Comparison of ENCODE assay signal across 13 cellular contexts in genomic region chr13:97809576-97809975, GRCh38.
DNase-seq lines count a peak whose midpoint lies in the region; ATAC-seq and TF ChIP-seq lines count a peak whose summit lies in the region.
"Had no signal": no experiment of that assay in that cellular context is flagged by ENCODE, and none has a peak within 500 bp of the region (broad histone marks: within the 10 kb centered on the region; RNA-seq: fewer than 3 reads in every experiment).

No MANE protein-coding gene starts in this region.

- H3K9me2 ChIP-seq in GM23248 (ENCODE audit: insufficient read depth) (no peaks in the 10 kb centered on the region), PC-3 (replicated peaks; ENCODE audit: low read length) (no peaks in the 10 kb centered on the region), Karpas-422 (replicated peaks; ENCODE audit: insufficient read depth, low read length) (no peaks in the 10 kb centered on the region)

- H3K4me1 ChIP-seq in GM23248 (ENCODE audit: insufficient read depth) (0 out of 2 replicates have a peak, but pooled peaks cover 8% of the 10 kb centered on the region), PC-3 (ENCODE audit: insufficient read depth, low read length) (peaks cover 8% of the 10 kb centered on the region; the same call in 1 of the 2 replicates), Karpas-422 (ENCODE audit: low read length) (no peaks in the 10 kb centered on the region)

- H4K20me1 ChIP-seq in GM23248 (ENCODE audit: insufficient read depth) (no peaks in the 10 kb centered on the region), PC-3 (ENCODE audit: low read length) (no peaks in the 10 kb centered on the region), Karpas-422 (ENCODE audit: insufficient read depth, low read depth, low read length) (no peaks in the 10 kb centered on the region)

- ATAC-seq in PC-3 = peak; percentile 42
- ATAC-seq: Panc1 had no signal

- DNase-seq in GM23248 = peak; percentile 47
- DNase-seq in PC-3 = peak; percentile 38
- DNase-seq in choroid plexus epithelial cell (ENCODE audit: low read depth) = peak; percentile 25
- peak; percentile 11 for DNase-seq in iris pigment epithelial cell (ENCODE audit: low read depth)
- no peak for DNase-seq in Karpas-422
- no peak for DNase-seq in DMS 273 treated with DMSO at 0.1 percent for 48 hours (lab: John Stamatoyannopoulos, UW)
- no peak for DNase-seq in stimulated activated CD4-positive, alpha-beta T cell treated with anti-CD3 and anti-CD28 coated beads, Interleukin-12 subunit alpha, Interleukin-12 subunit beta, amount 100 ng/mL, for 4 hours
- DNase-seq in HuH-7.5 (ENCODE audit: low spot score) = no peak
- DNase-seq: C1 segment of cervical spinal cord, H7, NCI-H2107, Right ventricle myocardium superior had no signal

- H3K4me3 ChIP-seq in GM23248 (no peak overlapping the region), PC-3 (ENCODE audit: low read length) (no peak overlapping the region), choroid plexus epithelial cell (ENCODE audit: low read depth, low read length) (no peak overlapping the region), Karpas-422 (ENCODE audit: low read length) (no peak overlapping the region)

- H3K36me3 ChIP-seq in GM23248 (ENCODE audit: low read depth) (no peaks in the 10 kb centered on the region), PC-3 (ENCODE audit: low read depth, low read length) (no peaks in the 10 kb centered on the region), Karpas-422 (ENCODE audit: insufficient read depth, low read length) (no peaks in the 10 kb centered on the region)

- H3K9me3 ChIP-seq in GM23248 (ENCODE audit: low read depth) (no peaks in the 10 kb centered on the region), PC-3 (ENCODE audit: low read length) (no peaks in the 10 kb centered on the region), Karpas-422 (ENCODE audit: low read length) (no peaks in the 10 kb centered on the region)

- POLR2A ChIA-PET in PC-3 (lab: Charles Lee; ENCODE audit: unreplicated experiment) = no interaction called here

- H3K9ac ChIP-seq in GM23248 (no peak overlapping the region), PC-3 (ENCODE audit: low read length) (no peak overlapping the region), Karpas-422 (ENCODE audit: low read length) (no peak overlapping the region)

- H3F3A ChIP-seq in GM23248 (ENCODE audit: insufficient read depth) (no peaks in the 10 kb centered on the region), PC-3 (ENCODE audit: low read length, unreplicated experiment) (no peaks in the 10 kb centered on the region)

- TF ChIP-seq CTCF in PC-3 (conservative IDR thresholded peaks at IDR 0.05; ENCODE audit: low read depth, low read length) (no peak), choroid plexus epithelial cell (conservative IDR thresholded peaks at IDR 0.05; ENCODE audit: low read depth, low read length) (no peak)

- WGBS in GM23248 (ENCODE audit: low coverage in 1 of 2, low lambda C conversion rate in 2 of 2, missing lambda C conversion rate in 2 of 2), 2 experiments = 26 to 39% methylated on average over 2 of the region's 2 CpGs

- no peaks in the 10 kb centered on the region for H3K79me2 ChIP-seq in GM23248 (ENCODE audit: insufficient read depth)
- no peaks in the 10 kb centered on the region for H3K79me2 ChIP-seq in PC-3 (ENCODE audit: low read length)
- H3K79me2 ChIP-seq in Karpas-422 (ENCODE audit: low read length) = no peaks in the 10 kb centered on the region

- BruUV-seq in PC-3 (replicated peaks; lab: Mats Ljungman, UMichigan) = no TSS peak

- H2AFZ ChIP-seq in GM23248 (no peak overlapping the region), PC-3 (ENCODE audit: low read length) (no peak overlapping the region), Karpas-422 (ENCODE audit: low read length) (no peak overlapping the region)

- in situ Hi-C loops in GM23248 (cut with MboI) = loop anchor here (25.0 kb wide), 2 partner anchors 447 to 797 kb away; no protein-coding TSS in a partner anchor

- peaks cover 9% of the 10 kb centered on the region for H3K27me3 ChIP-seq in GM23248 (replicated peaks; ENCODE audit: insufficient read depth)
- H3K27me3 ChIP-seq in PC-3 (ENCODE audit: low read length) = peaks cover 8% of the 10 kb centered on the region
- no peaks in the 10 kb centered on the region for H3K27me3 ChIP-seq in Karpas-422 (ENCODE audit: low read length)

- intact Hi-C loops in PC-3 (cut with micrococcal nuclease) = no loop called here

- H3K4me2 ChIP-seq in GM23248 (ENCODE audit: unreplicated experiment) (no peak overlapping the region), PC-3 (ENCODE audit: low read length) (no peak overlapping the region), Karpas-422 (ENCODE audit: low read depth, low read length, poor library complexity, severe bottlenecking) (no peak overlapping the region)

- CTCF ChIA-PET in PC-3 (lab: Charles Lee) = no interaction called here

- no peak overlapping the region for H3K27ac ChIP-seq in GM23248
- H3K27ac ChIP-seq in PC-3 (ENCODE audit: low read length) = no peak overlapping the region
- no peak overlapping the region for H3K27ac ChIP-seq in Karpas-422 (ENCODE audit: low read length)

Comparison
In these comparisons a context has a peak if more than half of its experiments do, and no peak if none do; other contexts are left out.
1. DNase-seq: peak in GM23248 (single experiment), PC-3 (single experiment), choroid plexus epithelial cell (single experiment) and iris pigment epithelial cell (single experiment); none in Karpas-422 (single experiment), DMS 273 treated with DMSO at 0.1 percent for 48 hours (single experiment), stimulated activated CD4-positive, alpha-beta T cell treated with anti-CD3 and anti-CD28 coated beads, Interleukin-12 subunit alpha, Interleukin-12 subunit beta, amount 100 ng/mL, for 4 hours (single experiment) and HuH-7.5 (single experiment).